ENCODE assay signal across 26 cellular contexts in the genomic region with DNA sequence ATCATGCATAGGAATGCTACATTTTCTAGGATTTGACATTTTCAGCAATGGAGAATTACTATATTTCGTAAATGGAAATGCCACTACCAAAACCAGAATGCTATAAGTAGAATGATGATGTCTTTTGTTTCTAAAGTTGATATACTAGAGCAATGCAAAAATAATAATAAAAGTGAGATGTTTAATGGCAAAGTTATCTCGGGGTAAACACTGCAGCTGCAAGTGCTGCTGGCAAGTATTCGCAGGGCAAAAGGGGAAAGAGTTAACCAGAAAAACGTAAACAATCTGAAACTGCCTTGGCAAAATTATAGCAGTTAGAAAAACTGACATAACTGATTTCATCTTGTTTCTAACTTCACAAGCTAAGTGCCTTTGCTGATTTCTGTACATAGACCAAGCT.
"Had no signal": no experiment of that assay in that cellular context is flagged by ENCODE, and none has a peak within 500 bp of the region (broad histone marks: within the 10 kb centered on the region; RNA-seq: fewer than 3 reads in every experiment).

No MANE protein-coding gene starts in this region.

- H3K9me3 ChIP-seq: suprapubic skin, testis, thoracic aorta, thyroid gland, tibial artery, tibial nerve, transverse colon, upper lobe of left lung, upper lobe of right lung, uterus, vagina had no signal

- H3K4me3 ChIP-seq: stomach, suprapubic skin, testis, thoracic aorta, thyroid gland, tibial artery, tibial nerve, transverse colon, upper lobe of left lung, upper lobe of right lung, uterus, vagina had no signal

- H3K27ac ChIP-seq: stomach, suprapubic skin, testis, thoracic aorta, thyroid gland, tibial artery, tibial nerve, transverse colon, upper lobe of left lung, upper lobe of right lung, uterus, vagina had no signal

- DNase-seq: stimulated activated CD4-positive, alpha-beta T cell treated with anti-CD3 and anti-CD28 coated beads, Interleukin-2, amount 100 ng/mL, for 48 hours; stimulated activated CD4-positive, alpha-beta T cell treated with anti-CD3 and anti-CD28 coated beads, Interleukin-4, amount 100 ng/mL, for 1 hour; stimulated activated CD4-positive, alpha-beta T cell treated with anti-CD3 and anti-CD28 coated beads, Interleukin-4, amount 100 ng/mL, for 24 hours; stimulated activated CD4-positive, alpha-beta T cell treated with anti-CD3 and anti-CD28 coated beads, Interleukin-4, amount 100 ng/mL, for 4 hours; stimulated activated CD8-positive, alpha-beta memory T cell treated with anti-CD3 and anti-CD28 coated beads, Interleukin-4, amount 100 ng/mL, for 48 hours; stimulated activated naive B cell treated with anti-CD40 and anti-IgM and Interleukin-4, amounts not matched to agents 10 μg/mL and 1 μg/mL and 100 μg/mL, for 72 hours; stimulated activated naive CD4-positive, alpha-beta T cell; stimulated activated naive CD4-positive, alpha-beta T cell treated with Interleukin-2 at 50 U/mL for 16 hours; stimulated activated naive CD8-positive, alpha-beta T cell treated with anti-CD3 and anti-CD28 coated beads, Interleukin-15, amount 100 ng/mL, for 72 hours; stimulated activated naive CD8-positive, alpha-beta T cell treated with anti-CD3 and anti-CD28 coated beads, Interleukin-15, Interleukin-2, amounts not matched to agents 100 U/mL and 50 U/mL, for 24 hours; stomach; substantia nigra; testis; thyroid gland; tibial artery; transverse colon; trophoblast cell; upper lobe of left lung; upper lobe of right lung; uterus had no signal

- ATAC-seq: stimulated activated effector memory CD8-positive, alpha-beta T cell treated with anti-CD3 and anti-CD28 coated beads, Interleukin-12 subunit alpha, Interleukin-12 subunit beta, amount 100 ng/mL, for 72 hours; stimulated activated memory B cell treated with anti-CD40 and anti-IgM and Interleukin-4, amounts not matched to agents 10 μg/mL and 1 μg/mL and 100 μg/mL, for 72 hours; stimulated activated naive B cell treated with anti-CD40 and anti-IgM and Interleukin-4, amounts not matched to agents 10 μg/mL and 1 μg/mL and 100 μg/mL, for 72 hours; stimulated activated naive CD8-positive, alpha-beta T cell treated with anti-CD3 and anti-CD28 coated beads, Interleukin-15, amount 100 ng/mL, for 72 hours; stimulated activated naive CD8-positive, alpha-beta T cell treated with anti-CD3 and anti-CD28 coated beads, Interleukin-15, Interleukin-2, amounts not matched to agents 100 U/mL and 50 U/mL, for 24 hours; upper lobe of right lung had no signal

- H3K27me3 ChIP-seq: stomach, suprapubic skin, testis, thyroid gland, tibial artery, tibial nerve, transverse colon, upper lobe of left lung, upper lobe of right lung, uterus, vagina had no signal

- H3K36me3 ChIP-seq: stomach, suprapubic skin, thoracic aorta, thyroid gland, tibial artery, tibial nerve, transverse colon, upper lobe of left lung, upper lobe of right lung, uterus, vagina had no signal

- H3K4me1 ChIP-seq: stomach, suprapubic skin, testis, thyroid gland, tibial artery, tibial nerve, transverse colon, upper lobe of left lung, upper lobe of right lung, uterus, vagina had no signal
